Comparison of ENCODE assay signal across 11 cellular contexts in the genomic region with DNA sequence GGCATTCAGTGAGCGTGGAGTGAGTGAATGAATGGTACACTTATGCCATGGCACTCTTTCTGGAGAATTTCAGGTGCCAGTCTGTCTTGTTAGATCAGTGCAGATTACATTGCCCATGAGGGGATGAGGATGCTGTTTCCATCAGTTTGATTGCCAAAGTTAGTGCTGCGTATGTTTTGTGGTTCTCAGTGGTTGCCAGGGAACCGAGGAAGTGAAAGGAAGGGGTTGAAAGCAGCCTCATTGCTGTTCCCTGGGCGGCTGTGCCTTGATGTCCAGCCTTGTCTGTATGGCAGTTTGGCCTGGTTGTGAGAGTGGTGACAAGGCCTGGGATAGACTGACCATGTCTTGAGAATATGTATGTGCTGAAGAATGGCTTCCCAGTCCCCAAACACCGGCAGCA. TPM values are rescaled to one million over a fixed set of nuclear protein-coding genes. Genes with fewer than 3 reads are reported as not detected.
DNase-seq lines count a peak whose midpoint lies in the region; FAIRE-seq and TF ChIP-seq lines count a peak whose summit lies in the region.
"Had no signal": no experiment of that assay in that cellular context is flagged by ENCODE, and none has a peak within 500 bp of the region (broad histone marks: within the 10 kb centered on the region; RNA-seq: fewer than 3 reads in every experiment).

No MANE protein-coding gene starts in this region.

- DNase-seq in M059J (ENCODE audit: low read depth) (peak; percentile 35), endothelial cell (ENCODE audit: low spot score) (no peak), RPMI8226 (no peak), NCI-H1105 treated with DMSO at 0.1 percent for 48 hours (lab: John Stamatoyannopoulos, UW) (no peak), H54 (ENCODE audit: insufficient read length, low spot score) (no peak), AG08396 (ENCODE audit: low spot score) (no peak)
- DNase-seq: activated T-cell treated with anti-CD3 and anti-CD28 coated beads, Interleukin-2, amount 50 U/mL, for 48 hours; GDM1; NCI-H2107 had no signal

- peak overlapping the region; percentile 58 for H3K27ac Mint-ChIP-seq in endothelial cell (ENCODE audit: unreplicated experiment)

- H3K4me3 ChIP-seq in neutrophil (ENCODE audit: low read depth in 1 of 2, low read length in 1 of 2) = no peak overlapping the region

- no peak for TF ChIP-seq POLR2A in H54 (IDR thresholded peaks at IDR 0.05; ENCODE audit: low read depth, low read length)

- no peak for FAIRE-seq in H54 (lab: Jason Lieb, UNC)

- H3K27ac ChIP-seq in C4-2B (peak overlapping the region; percentile 84), neutrophil (peak overlapping the region; percentile 33)

- H3K36me3 Mint-ChIP-seq in endothelial cell (ENCODE audit: low read depth, unreplicated experiment) = no peaks in the 10 kb centered on the region

- H3K9me3 Mint-ChIP-seq in endothelial cell (ENCODE audit: unreplicated experiment) = no peaks in the 10 kb centered on the region

- no peaks in the 10 kb centered on the region for H3K27me3 ChIP-seq in neutrophil

- peaks cover 2% of the 10 kb centered on the region for H3K27me3 Mint-ChIP-seq in endothelial cell (ENCODE audit: unreplicated experiment)

- TF ChIP-seq CTCF in C4-2B (conservative IDR thresholded peaks at IDR 0.05) (no peak), endothelial cell (IDR thresholded peaks at IDR 0.05; ENCODE audit: unreplicated experiment) (no peak), neutrophil (IDR thresholded peaks at IDR 0.05) (no peak)

- no peaks in the 10 kb centered on the region for H3K9me3 ChIP-seq in neutrophil

- H3K4me1 ChIP-seq in neutrophil (ENCODE audit: control insufficient read depth in 1 of 2, insufficient read depth in 1 of 2, low read depth in 1 of 2, low read length in 1 of 2) = peaks cover 21 to 22% of the 10 kb centered on the region in 2 experiments

- H3K4me1 Mint-ChIP-seq in endothelial cell (ENCODE audit: unreplicated experiment) = peaks cover 43% of the 10 kb centered on the region

- peaks cover 11% of the 10 kb centered on the region for H3K36me3 ChIP-seq in neutrophil

- H3K4me3 Mint-ChIP-seq in endothelial cell (ENCODE audit: unreplicated experiment) = no peak overlapping the region

RNA-seq across cellular contexts. Expression of gene WBP1L, which starts 30.2 kb away (rescaled TPM):
- total RNA-seq in M059J (2014; rRNA removed; shearing (Covaris generic)) = 24.9 and 31.3 TPM in 2 replicates
- 49.4 TPM for total RNA-seq in endothelial cell (ENCODE audit: unreplicated experiment)

RNA-seq across cellular contexts. Expression of gene SFXN2, which starts 59.5 kb away (rescaled TPM):
- 0.98 and 4.5 TPM in 2 replicates for total RNA-seq in M059J (2014; rRNA removed; shearing (Covaris generic))
- 6.3 TPM for total RNA-seq in endothelial cell (ENCODE audit: unreplicated experiment)

RNA-seq across cellular contexts. Expression of gene ARL3, which starts 59.8 kb away (rescaled TPM):
- 9.1 and 11.9 TPM in 2 replicates for total RNA-seq in M059J (2014; rRNA removed; shearing (Covaris generic))
- 9.0 TPM for total RNA-seq in endothelial cell (ENCODE audit: unreplicated experiment)
